ENCODE assay signal across 2 cellular contexts in genomic region chr12:6888360-6888759, GRCh38.
A peak's percentile ranks its signal among the peaks of the same experiment; 100 is the strongest.
TF ChIP-seq lines count a peak whose summit lies in the region.

No MANE protein-coding gene starts in this region.

TF ChIP-seq in A549, 52 proteins besides CTCF, POLR2A, EP300 and RAD21:
- no peak for TF ChIP-seq CEBPB (IDR thresholded peaks at IDR 0.05)
- TF ChIP-seq MAFK (IDR thresholded peaks at IDR 0.05; ENCODE audit: partially characterized antibody) = peak; percentile 91

TF ChIP-seq in K562, 482 proteins besides CTCF, POLR2A, EP300 and RAD21:
- TF ChIP-seq MAX (CRISPR knock-in tag; IDR thresholded peaks at IDR 0.05) = no peak
- no peak for TF ChIP-seq ZNF232 (CRISPR knock-in tag; IDR thresholded peaks at IDR 0.05)
- no peak for TF ChIP-seq TFE3 (CRISPR knock-in tag; IDR thresholded peaks at IDR 0.05)
- TF ChIP-seq ERF (CRISPR knock-in tag; IDR thresholded peaks at IDR 0.05) = no peak
- no peak for TF ChIP-seq HBP1 (CRISPR knock-in tag; IDR thresholded peaks at IDR 0.05)
- no peak for TF ChIP-seq NCOA2 (IDR thresholded peaks at IDR 0.05; ENCODE audit: partially characterized antibody in 2 of 2)
- peak; percentile 47; the same call in 1 of the 2 replicates for TF ChIP-seq C11orf30 (IDR thresholded peaks at IDR 0.05; ENCODE audit: low read depth)
- TF ChIP-seq AFF4 (CRISPR knock-in tag; IDR thresholded peaks at IDR 0.05) = no peak
- TF ChIP-seq KLF1 (tag; IDR thresholded peaks at IDR 0.05) = no peak
- TF ChIP-seq MAFF (IDR thresholded peaks at IDR 0.05; ENCODE audit: low read length) = peak; percentile 32; the same call in 1 of the 2 replicates
- TF ChIP-seq ZNF316 (IDR thresholded peaks at IDR 0.05) = peak; percentile 57; the same call in 1 of the 2 replicates
- TF ChIP-seq CXXC5 (CRISPR knock-in tag; IDR thresholded peaks at IDR 0.05) = no peak
- no peak for TF ChIP-seq KDM4B (IDR thresholded peaks at IDR 0.05; ENCODE audit: borderline replicate concordance in 2 of 2, low read depth in 1 of 2)
- no peak for TF ChIP-seq SMARCE1 (IDR thresholded peaks at IDR 0.05)
- no peak for TF ChIP-seq ETV1 (tag; conservative IDR thresholded peaks at IDR 0.05; ENCODE audit: low read depth)
- TF ChIP-seq MIER1 (IDR thresholded peaks at IDR 0.05; ENCODE audit: low read depth) = no peak
- TF ChIP-seq ZNF146 (CRISPR knock-in tag; IDR thresholded peaks at IDR 0.05; ENCODE audit: unreplicated experiment) = no peak
- no peak for TF ChIP-seq KAT8 (IDR thresholded peaks at IDR 0.05; ENCODE audit: low read depth)
- TF ChIP-seq GTF2E2 (tag; IDR thresholded peaks at IDR 0.05) = no peak
- TF ChIP-seq SRSF3 (IDR thresholded peaks at IDR 0.05; ENCODE audit: insufficient read depth, low read length) = no peak
- TF ChIP-seq HNRNPUL1 (IDR thresholded peaks at IDR 0.05; ENCODE audit: low read length) = no peak
- TF ChIP-seq ZKSCAN8 (CRISPR knock-in tag; IDR thresholded peaks at IDR 0.05) = no peak
- TF ChIP-seq ZC3H11A (IDR thresholded peaks at IDR 0.05; ENCODE audit: low read depth, low read length) = no peak
- no peak for TF ChIP-seq EGR1 (conservative IDR thresholded peaks at IDR 0.05)
- TF ChIP-seq ZNF639 (CRISPR knock-in tag; conservative IDR thresholded peaks at IDR 0.05 in 1 of 2, IDR thresholded peaks at IDR 0.05 in 1 of 2) = no peak
- peak; percentile 41; the same call in 1 of the 2 replicates for TF ChIP-seq MAFK (IDR thresholded peaks at IDR 0.05; ENCODE audit: low read length)
- TF ChIP-seq PTRF (tag; IDR thresholded peaks at IDR 0.05) = no peak
- TF ChIP-seq MYNN (IDR thresholded peaks at IDR 0.05) = no peak
- no peak for TF ChIP-seq MYNN (CRISPR knock-in tag; IDR thresholded peaks at IDR 0.05)
- no peak for TF ChIP-seq ZNF197 (CRISPR knock-in tag; IDR thresholded peaks at IDR 0.05; ENCODE audit: low read depth)
- no peak for TF ChIP-seq PRDM10 (IDR thresholded peaks at IDR 0.05; ENCODE audit: partially characterized antibody)
- TF ChIP-seq NFE2L1 (tag; IDR thresholded peaks at IDR 0.05; ENCODE audit: borderline replicate concordance, low read depth) = no peak
